Comparison of ENCODE assay signal across 23 cellular contexts in genomic region chr20:51854912-51855311, GRCh38. TPM values are rescaled to one million over a fixed set of nuclear protein-coding genes. Genes with fewer than 3 reads are reported as not detected.
"Had no signal": no experiment of that assay in that cellular context is flagged by ENCODE, and none has a peak within 500 bp of the region (broad histone marks: within the 10 kb centered on the region; RNA-seq: fewer than 3 reads in every experiment).

No MANE protein-coding gene starts in this region.

- H3K4me1 Mint-ChIP-seq: natural killer cell; stimulated activated memory B cell treated with anti-CD40 and anti-IgM and Interleukin-4, amounts not matched to agents 10 μg/mL and 1 μg/mL and 100 μg/mL, for 72 hours had no signal

- H3K27ac Mint-ChIP-seq: endodermal cell; natural killer cell; neural progenitor cell; progenitor cell of endocrine pancreas; stimulated activated memory B cell treated with anti-CD40 and anti-IgM and Interleukin-4, amounts not matched to agents 10 μg/mL and 1 μg/mL and 100 μg/mL, for 72 hours; stimulated activated naive CD8-positive, alpha-beta T cell treated with anti-CD3 and anti-CD28 coated beads, Interleukin-15, Interleukin-2, amounts not matched to agents 100 ng/mL and 50 ng/mL, for 24 hours had no signal

- H3K4me3 Mint-ChIP-seq: endodermal cell; natural killer cell; neural progenitor cell; stimulated activated memory B cell treated with anti-CD40 and anti-IgM and Interleukin-4, amounts not matched to agents 10 μg/mL and 1 μg/mL and 100 μg/mL, for 72 hours; stimulated activated naive CD8-positive, alpha-beta T cell treated with anti-CD3 and anti-CD28 coated beads, Interleukin-15, Interleukin-2, amounts not matched to agents 100 ng/mL and 50 ng/mL, for 24 hours had no signal

- DNase-seq: effector CD4-positive, alpha-beta T cell; endodermal cell; erythroblast; heart left ventricle; hippocampal formation; kidney glomerular epithelial cell; mammary epithelial cell; natural killer cell; nucleus accumbens; pancreas; right lobe of liver; stimulated activated CD4-positive, alpha-beta T cell treated with anti-CD3 and anti-CD28 coated beads, Interleukin-1b, Interleukin-23, amount 100 ng/mL, for 48 hours; stimulated activated CD4-positive, alpha-beta T cell treated with anti-CD3 and anti-CD28 coated beads, Interleukin-4, amount 100 ng/mL, for 24 hours; tibial artery; upper lobe of right lung had no signal

- H3K36me3 ChIP-seq: heart left ventricle, neural progenitor cell, pancreas, right lobe of liver, tibial artery, upper lobe of right lung, vagina had no signal

- H3K4me3 ChIP-seq: coronary artery, heart left ventricle, neural progenitor cell, pancreas, right lobe of liver, tibial artery, upper lobe of right lung, vagina had no signal

- H3K27me3 ChIP-seq: neural progenitor cell, pancreas, right lobe of liver, upper lobe of right lung, vagina had no signal

- ATAC-seq: heart left ventricle; left lobe of liver; natural killer cell; pancreas; right lobe of liver; stimulated activated memory B cell treated with anti-CD40 and anti-IgM and Interleukin-4, amounts not matched to agents 10 μg/mL and 1 μg/mL and 100 μg/mL, for 72 hours; upper lobe of right lung had no signal

- H3K9me3 ChIP-seq: heart left ventricle, pancreas, right lobe of liver, tibial artery, upper lobe of right lung, vagina had no signal

- H3K27ac ChIP-seq: coronary artery, heart left ventricle, neural progenitor cell, pancreas, right lobe of liver, tibial artery, upper lobe of right lung, vagina had no signal

- H3K36me3 Mint-ChIP-seq: natural killer cell; neural progenitor cell; stimulated activated memory B cell treated with anti-CD40 and anti-IgM and Interleukin-4, amounts not matched to agents 10 μg/mL and 1 μg/mL and 100 μg/mL, for 72 hours had no signal

- H3K4me1 ChIP-seq: heart left ventricle, pancreas, right lobe of liver, tibial artery, upper lobe of right lung, vagina had no signal

- H3K9me3 Mint-ChIP-seq: endodermal cell; natural killer cell; neural progenitor cell; stimulated activated memory B cell treated with anti-CD40 and anti-IgM and Interleukin-4, amounts not matched to agents 10 μg/mL and 1 μg/mL and 100 μg/mL, for 72 hours; stimulated activated naive CD8-positive, alpha-beta T cell treated with anti-CD3 and anti-CD28 coated beads, Interleukin-15, Interleukin-2, amounts not matched to agents 100 ng/mL and 50 ng/mL, for 24 hours had no signal

- H3K27me3 Mint-ChIP-seq: progenitor cell of endocrine pancreas had no signal

RNA-seq across cellular contexts. Expression of gene SALL4, which starts 52.6 kb away (rescaled TPM):
- total RNA-seq: myocyte, vagina had no signal
